In genomic region chr4:110005461-110006056, GRCh38 we compare ENCODE assay signal across 8 cellular contexts.
DNase-seq lines count a peak whose midpoint lies in the region; ATAC-seq and TF ChIP-seq lines count a peak whose summit lies in the region.

No MANE protein-coding gene starts in this region.

- H3K27me3 ChIP-seq in mammary epithelial cell (ENCODE audit: insufficient read depth, low read length) (no peaks in the 10 kb centered on the region), left lung (no peaks in the 10 kb centered on the region), aorta (ENCODE audit: control insufficient read depth in 1 of 2, insufficient read depth in 2 of 2, low read length in 1 of 2) (no peaks in the 10 kb centered on the region)

- H3K4me2 ChIP-seq in mammary epithelial cell (ENCODE audit: insufficient read depth, low read depth, low read length), result no peak overlapping the region

- H3K27ac ChIP-seq in mammary epithelial cell (ENCODE audit: insufficient read depth, low read depth, low read length), result no peak overlapping the region
- H3K27ac ChIP-seq in left lung, result no peak overlapping the region
- no peak overlapping the region for H3K27ac ChIP-seq in aorta (ENCODE audit: low read depth in 1 of 2, low read length in 2 of 2)

- H3K4me3 ChIP-seq in mammary epithelial cell (replicated peaks in 1 of 3; ENCODE audit: insufficient read depth in 1 of 3, low read depth in 2 of 3, low read length in 3 of 3) (no peak overlapping the region), left lung (no peak overlapping the region), aorta (ENCODE audit: low read length in 2 of 2) (no peak overlapping the region)

- H3K36me3 ChIP-seq in mammary epithelial cell (ENCODE audit: insufficient read depth, low read length) (no peaks in the 10 kb centered on the region), left lung (no peaks in the 10 kb centered on the region), aorta (ENCODE audit: control insufficient read depth in 1 of 2, insufficient read depth in 2 of 2, low read length in 1 of 2) (no peaks in the 10 kb centered on the region)

- dilution Hi-C loops in mammary epithelial cell (cut with HindIII; ENCODE audit: low sequenced_read_pairs), result no loop called here

- H3K79me2 ChIP-seq in mammary epithelial cell (ENCODE audit: insufficient read depth, low read length), result no peaks in the 10 kb centered on the region

- CTCF ChIA-PET in mammary epithelial cell (lab: Charles Lee; ENCODE audit: low non-redundant PET), result interaction anchor here (0.5 to 0.7 kb wide), 2 partner anchors 193 to 506 kb away, joined by 7 to 8 read pairs; partner anchors contain the start of gene ELOVL6

- H3K4me1 ChIP-seq in mammary epithelial cell (ENCODE audit: insufficient read depth, low read length), result peaks cover 5% of the 10 kb centered on the region
- H3K4me1 ChIP-seq in left lung, result no peaks in the 10 kb centered on the region
- no peaks in the 10 kb centered on the region for H3K4me1 ChIP-seq in aorta (ENCODE audit: control insufficient read depth in 1 of 2, insufficient read depth in 2 of 2, low read length in 2 of 2)

- no peak overlapping the region for H3K9ac ChIP-seq in mammary epithelial cell (ENCODE audit: insufficient read depth, low read length)

- H4K20me1 ChIP-seq in mammary epithelial cell (ENCODE audit: insufficient read depth, low read length), result no peaks in the 10 kb centered on the region

- in situ Hi-C loops in mammary epithelial cell (cut with MboI; ENCODE audit: low sequenced_read_pairs in 2 of 2), result loop anchor here in 1 of 2 donors (5.0 to 25.0 kb wide), 2 partner anchors 307 to 512 kb away; no protein-coding TSS in a partner anchor

- intact Hi-C loops in mammary epithelial cell (cut with micrococcal nuclease), result loop anchor here (1.0 to 5.0 kb wide), 6 partner anchors 193 to 581 kb away; partner anchors contain the start of gene ELOVL6
- intact Hi-C loops in left lung (cut with DNase I), result loop anchor here in 1 of 2 donors (5.0 kb wide), 1 partner anchor 512 kb away; no protein-coding TSS in a partner anchor
- intact Hi-C loops in aorta (cut with DNase I), result loop anchor here in 1 of 2 donors (2.0 kb wide), 1 partner anchor 505 kb away; no protein-coding TSS in a partner anchor

- BruUV-seq in mammary epithelial cell (replicated peaks; lab: Mats Ljungman, UMichigan), result no TSS peak

- peak; percentile 47 for DNase-seq in D341Med (ENCODE audit: low spot score)
- DNase-seq in NCI-H69 (lab: John Stamatoyannopoulos, UW), result peak; percentile 65
- DNase-seq in mammary epithelial cell, result peak; percentile 72
- no peak for DNase-seq in left lung
- DNase-seq in aorta, result no peak
- no peak for DNase-seq in activated CD4-positive, alpha-beta T cell treated with anti-CD3 and anti-CD28 coated beads for 1 hour

- 5% methylated on average over 1 of the region's 1 CpG for WGBS in mammary epithelial cell (ENCODE audit: low coverage, missing lambda C conversion rate)
- WGBS in aorta, 2 donors, result 0 to 3% methylated on average over 1 of the region's 1 CpG

- H2AFZ ChIP-seq in mammary epithelial cell (ENCODE audit: low read depth, low read length), result no peak overlapping the region

- TF ChIP-seq CTCF in mammary epithelial cell (conservative IDR thresholded peaks at IDR 0.05 in 1 of 2, IDR thresholded peaks at IDR 0.05 in 1 of 2; ENCODE audit: extremely low read depth in 1 of 2, insufficient read depth in 1 of 2, low read depth in 1 of 2, low read length in 2 of 2) (peak; percentile 74 to 76), left lung (IDR thresholded peaks at IDR 0.05) (peak; percentile 22 to 64)

- H3K9me3 ChIP-seq in mammary epithelial cell (replicated peaks; ENCODE audit: insufficient read depth, low read length) (no peaks in the 10 kb centered on the region), left lung (no peaks in the 10 kb centered on the region), aorta (ENCODE audit: control insufficient read depth, low read length) (no peaks in the 10 kb centered on the region)

- peak; percentile 76 for ATAC-seq in GM18873 (IDR thresholded peaks at IDR 0.05; ENCODE audit: low FRiP score, unreplicated experiment)
- ATAC-seq in HG03342 (IDR thresholded peaks at IDR 0.05; ENCODE audit: unreplicated experiment), result peak; percentile 75
- peak; percentile 93 for ATAC-seq in left lung
- no peak for ATAC-seq in aorta (ENCODE audit: low FRiP score)

Comparison
In these comparisons a context has a peak if more than half of its experiments do, and no peak if none do; other contexts are left out.
1. DNase-seq: peak in D341Med (single experiment), NCI-H69 (single experiment) and mammary epithelial cell (single experiment); none in left lung (0 of 2), aorta (0 of 2) and activated CD4-positive, alpha-beta T cell treated with anti-CD3 and anti-CD28 coated beads for 1 hour (single experiment).